Comparison of ENCODE assay signal across 9 cellular contexts in genomic region chr13:42168497-42168896, GRCh38.
"Had no signal": no experiment of that assay in that cellular context is flagged by ENCODE, and none has a peak within 500 bp of the region (broad histone marks: within the 10 kb centered on the region; RNA-seq: fewer than 3 reads in every experiment).

No MANE protein-coding gene starts in this region.

- H3K36me3 ChIP-seq: HAP-1 had no signal

- H3K4me3 Mint-ChIP-seq: HFFc6 had no signal

- H3K9me3 Mint-ChIP-seq: HFFc6 had no signal

- FAIRE-seq: HTR-8/SVneo, K562 had no signal

- H3K9me3 ChIP-seq: HAP-1 had no signal

- DNase-seq: GM23248, H7, HFFc6, IMR-90, KG1 had no signal

- H3K9ac ChIP-seq: GM23248 had no signal

- ATAC-seq: HCT116, K562 had no signal

- H3K27ac ChIP-seq: GM23248 had no signal

- H2AFZ ChIP-seq: GM23248 had no signal

- H3K27ac Mint-ChIP-seq: HFFc6 had no signal

- H3K4me3 ChIP-seq: GM23248, HAP-1, K562 had no signal
